ENCODE assay signal across 8 cellular contexts in genomic region chr15:89115547-89115946, GRCh38. TPM values are rescaled to one million over a fixed set of nuclear protein-coding genes. Genes with fewer than 3 reads are reported as not detected.
DNase-seq lines count a peak whose midpoint lies in the region; ATAC-seq, FAIRE-seq and TF ChIP-seq lines count a peak whose summit lies in the region.
"Had no signal": no experiment of that assay in that cellular context is flagged by ENCODE, and none has a peak within 500 bp of the region (broad histone marks: within the 10 kb centered on the region; RNA-seq: fewer than 3 reads in every experiment).

No MANE protein-coding gene starts in this region.

- H3K4me3 ChIP-seq in Peyer's patch (peak overlapping the region in 1 of 4 donors; percentile 3), right cardiac atrium (ENCODE audit: low read length) (no peak overlapping the region)

- H3K27me3 ChIP-seq in Peyer's patch (no peaks in the 10 kb centered on the region), right cardiac atrium (ENCODE audit: control insufficient read depth, insufficient read depth) (no peaks in the 10 kb centered on the region)

- peaks cover 0 to 27% (median 0%) of the 10 kb centered on the region in 3 donors for H3K36me3 ChIP-seq in Peyer's patch

- no peaks in the 10 kb centered on the region for H3K9me3 ChIP-seq in Peyer's patch
- no peaks in the 10 kb centered on the region for H3K9me3 ChIP-seq in right cardiac atrium (ENCODE audit: control insufficient read depth, low read length)

- intact Hi-C loops in right cardiac atrium (cut with DNase I): no loop called here

- H3K4me1 ChIP-seq in Peyer's patch (peaks cover 0 to 75% (median 12%) of the 10 kb centered on the region in 4 donors), right cardiac atrium (ENCODE audit: control insufficient read depth, insufficient read depth, low read length) (peaks cover 17% of the 10 kb centered on the region)

- peak; percentile 36 to 98 (median 90) for DNase-seq in NCI-H1417 (lab: John Stamatoyannopoulos, UW)
- DNase-seq in Peyer's patch: peak in 2 of 3 donors; percentile 78 to 87
- no peak for DNase-seq in right cardiac atrium
- peak in 4 of 49 donors; percentile 11 to 50 (median 14) for DNase-seq in substantia nigra (lab: John Stamatoyannopoulos, UW)
- DNase-seq in GM12892 (ENCODE audit: insufficient read length): no peak
- DNase-seq: posterior cingulate gyrus had no signal

- TF ChIP-seq POLR2A in Peyer's patch (IDR thresholded peaks at IDR 0.05): peak in 1 of 2 donors; percentile 81
- no peak for TF ChIP-seq POLR2A in GM12892 (IDR thresholded peaks at IDR 0.05; ENCODE audit: low read depth, low read length)

- WGBS in right cardiac atrium: 77% methylated on average over 5 of the region's 5 CpGs

- FAIRE-seq in GM12892 (lab: Jason Lieb, UNC): no peak

- H3K27ac ChIP-seq in Peyer's patch: peak overlapping the region in 3 of 4 donors; percentile 47 to 88 (median 72)
- peak overlapping the region; percentile 47 for H3K27ac ChIP-seq in right cardiac atrium (ENCODE audit: low read length)
- H3K27ac ChIP-seq in substantia nigra (ENCODE audit: low read depth, low read length, poor library complexity, severe bottlenecking): peak overlapping the region; percentile 49

- ATAC-seq in right cardiac atrium: no peak
- no peak for ATAC-seq in HG03175 (IDR thresholded peaks at IDR 0.05; ENCODE audit: unreplicated experiment)
- ATAC-seq in HG03139 (IDR thresholded peaks at IDR 0.05; ENCODE audit: unreplicated experiment): no peak

- no peak for TF ChIP-seq CTCF in Peyer's patch (IDR thresholded peaks at IDR 0.05)

RNA-seq across cellular contexts. Expression of gene ABHD2, which starts 27.3 kb away (rescaled TPM):
- total RNA-seq in Peyer's patch (100 to 1,000 TPM in 3 of 4 donors, 10 to 100 TPM in 1; 75.9 to 190 (median 121) TPM), right cardiac atrium (100 to 1,000 TPM; 108 to 179 (median 114) TPM)
- polyA plus RNA-seq in right cardiac atrium: 21.8 TPM
- polyA plus RNA-seq in GM12892 (2012; ENCODE audit: missing spikeins): 10.9 TPM

Comparison
In these comparisons a context has a peak if more than half of its experiments do, and no peak if none do; other contexts are left out.
1. DNase-seq: peak in NCI-H1417 (3 of 3) and Peyer's patch (2 of 3); none in right cardiac atrium (0 of 3) and GM12892 (single experiment).
2. Peak in every context shown above with its lines, with median percentiles within 50 percentile points of each other: H3K27ac ChIP-seq.